8 cellular contexts compared by ENCODE assay signal in genomic region chr10:119103687-119104652, GRCh38.
DNase-seq lines count a peak whose midpoint lies in the region; ATAC-seq and TF ChIP-seq lines count a peak whose summit lies in the region.

TSS of gene DENND10 (plus strand) at chr10:119104113. CDS start at chr10:119104143, 30 bp downstream.

- peak; percentile 31 to 71 for DNase-seq in NCI-H446 (lab: John Stamatoyannopoulos, UW)
- DNase-seq in activated CD8-positive, alpha-beta memory T cell treated with anti-CD3 and anti-CD28 coated beads for 24 hours = peak; percentile 88
- peak; percentile 51 to 61 (median 58) for DNase-seq in effector memory CD8-positive, alpha-beta T cell
- peak; percentile 65 to 70 for DNase-seq in memory B cell (ENCODE audit: low spot score in 2 of 2)
- DNase-seq in stimulated activated CD4-positive, alpha-beta T cell treated with anti-CD3 and anti-CD28 coated beads, TNF-alpha, amount 100 ng/mL, for 48 hours (ENCODE audit: low read depth in 3 of 3) = peak; percentile 62 to 82 (median 68)

- peak; percentile 90 for TF ChIP-seq POLR2A in GM15510 (IDR thresholded peaks at IDR 0.05; ENCODE audit: borderline replicate concordance, extremely low read depth, insufficient read length)

- peak; percentile 14 for TF ChIP-seq CTCF in 22Rv1 (IDR thresholded peaks at IDR 0.05)

- peaks cover 29% of the 10 kb centered on the region for H3K36me3 Mint-ChIP-seq in effector memory CD8-positive, alpha-beta T cell (ENCODE audit: insufficient read depth)
- H3K36me3 Mint-ChIP-seq in memory B cell = peaks cover 2% of the 10 kb centered on the region

- H3K27ac ChIP-seq in 22Rv1 = peak within 1 kb of the TSS; percentile 77

- peaks cover 10 to 19% of the 10 kb centered on the region in 2 donors for H3K4me1 Mint-ChIP-seq in effector memory CD8-positive, alpha-beta T cell (ENCODE audit: low read depth in 2 of 2)
- peaks cover 14% of the 10 kb centered on the region for H3K4me1 Mint-ChIP-seq in memory B cell

- ATAC-seq in HG02885 (IDR thresholded peaks at IDR 0.05; ENCODE audit: poor library complexity, unreplicated experiment) = peak; percentile 81
- ATAC-seq in effector memory CD8-positive, alpha-beta T cell (replicated peaks) = peak; percentile 80
- peak; percentile 85 for ATAC-seq in memory B cell (ENCODE audit: low read depth)

- no peaks in the 10 kb centered on the region for H3K9me3 Mint-ChIP-seq in effector memory CD8-positive, alpha-beta T cell
- no peaks in the 10 kb centered on the region for H3K9me3 Mint-ChIP-seq in memory B cell

- H3K27me3 Mint-ChIP-seq in effector memory CD8-positive, alpha-beta T cell = no peaks in the 10 kb centered on the region
- H3K27me3 Mint-ChIP-seq in memory B cell = no peaks in the 10 kb centered on the region

- H3K27ac Mint-ChIP-seq in effector memory CD8-positive, alpha-beta T cell = peak within 1 kb of the TSS; percentile 87 to 92
- peak within 1 kb of the TSS; percentile 88 for H3K27ac Mint-ChIP-seq in memory B cell

- H3K4me3 Mint-ChIP-seq in effector memory CD8-positive, alpha-beta T cell = peak within 1 kb of the TSS; percentile 84 to 90
- H3K4me3 Mint-ChIP-seq in memory B cell = peak within 1 kb of the TSS; percentile 88

Comparison
In these comparisons a context has a peak if more than half of its experiments do, and no peak if none do; other contexts are left out.
1. Peak in every context shown above with its lines: DNase-seq, ATAC-seq and H3K27ac ChIP-seq.